Comparison of ENCODE assay signal across 1 cellular context in genomic region chr4:54941994-54942552, GRCh38.
TF ChIP-seq lines count a peak whose summit lies in the region.

No MANE protein-coding gene starts in this region.

TF ChIP-seq in GM23338, 12 proteins besides CTCF, POLR2A, EP300 and RAD21 (continued from another document):
- TF ChIP-seq ZNF462 (CRISPR knock-in tag; IDR thresholded peaks at IDR 0.05) = no peak
TF ChIP-seq in GM23338: peak in this region for 0.
